ENCODE assay signal across 10 cellular contexts in genomic region chr1:30982937-30983336, GRCh38.
DNase-seq lines count a peak whose midpoint lies in the region; ATAC-seq and TF ChIP-seq lines count a peak whose summit lies in the region.
"Had no signal": no experiment of that assay in that cellular context is flagged by ENCODE, and none has a peak within 500 bp of the region (broad histone marks: within the 10 kb centered on the region; RNA-seq: fewer than 3 reads in every experiment).

No MANE protein-coding gene starts in this region.

- TF ChIP-seq EP300 in upper lobe of left lung (IDR thresholded peaks at IDR 0.05): no peak

- H3K9me3 ChIP-seq in left lung (no peaks in the 10 kb centered on the region), upper lobe of left lung (no peaks in the 10 kb centered on the region)

- peaks cover 18 to 46% of the 10 kb centered on the region in 2 donors for H3K4me1 ChIP-seq in left lung
- H3K4me1 ChIP-seq in upper lobe of left lung: peaks cover 22 to 49% (median 28%) of the 10 kb centered on the region in 4 donors

- WGBS in upper lobe of left lung, 2 donors: 54 to 71% methylated on average over 1 of the region's 1 CpG

- H3K4me3 ChIP-seq in left lung (no peak overlapping the region), upper lobe of left lung (no peak overlapping the region)

- DNase-seq in Right ventricle myocardium superior (no peak), cardiac septum (ENCODE audit: low spot score) (no peak), amniotic epithelial cell (ENCODE audit: low read depth) (peak; percentile 20), left lung (no peak), upper lobe of left lung (no peak), NCI-H2081 (lab: John Stamatoyannopoulos, UW) (no peak)
- DNase-seq: NCI-H2081 treated with DMSO at 0.1 percent for 48 hours; stimulated activated naive CD8-positive, alpha-beta T cell treated with anti-CD3 and anti-CD28 coated beads, Interleukin-15, amount 100 ng/mL, for 72 hours had no signal

- intact Hi-C loops in Right ventricle myocardium superior (cut with DNase I) (no loop called here), cardiac septum (cut with DNase I) (no loop called here), left lung (cut with DNase I) (no loop called here)

- TF ChIP-seq CTCF in left lung (IDR thresholded peaks at IDR 0.05) (no peak), upper lobe of left lung (IDR thresholded peaks at IDR 0.05) (no peak)

- H3K27ac ChIP-seq in left lung (peak overlapping the region in 1 of 2 donors; percentile 69), upper lobe of left lung (peak overlapping the region in 3 of 4 donors; percentile 26 to 42 (median 35))

- ATAC-seq in Right ventricle myocardium superior (ENCODE audit: poor library complexity) (peak; percentile 63), left lung (peak; percentile 46), upper lobe of left lung (ENCODE audit: low FRiP score in 2 of 2) (peak in 1 of 2 donors; percentile 66), HG03097 (IDR thresholded peaks at IDR 0.05; ENCODE audit: low FRiP score, unreplicated experiment) (no peak), GM21360 (IDR thresholded peaks at IDR 0.05; ENCODE audit: unreplicated experiment) (no peak)
- ATAC-seq: stimulated activated naive CD8-positive, alpha-beta T cell treated with anti-CD3 and anti-CD28 coated beads, Interleukin-15, amount 100 ng/mL, for 72 hours had no signal

- H3K36me3 ChIP-seq in left lung: peaks cover 0 to 26% of the 10 kb centered on the region in 2 donors
- H3K36me3 ChIP-seq in upper lobe of left lung: peaks cover 7 to 26% (median 17%) of the 10 kb centered on the region in 4 donors

- no peaks in the 10 kb centered on the region for H3K27me3 ChIP-seq in left lung
- no peaks in the 10 kb centered on the region for H3K27me3 ChIP-seq in upper lobe of left lung

- TF ChIP-seq POLR2A in upper lobe of left lung (IDR thresholded peaks at IDR 0.05): no peak

Comparison
In these comparisons a context has a peak if more than half of its experiments do, and no peak if none do; other contexts are left out.
1. ATAC-seq: peak in Right ventricle myocardium superior (single experiment) and left lung (single experiment); none in HG03097 (single experiment) and GM21360 (single experiment).